In genomic region chr11:35208795-35209194, GRCh38 we compare ENCODE assay signal across 18 cellular contexts.
"Had no signal": no experiment of that assay in that cellular context is flagged by ENCODE, and none has a peak within 500 bp of the region (broad histone marks: within the 10 kb centered on the region; RNA-seq: fewer than 3 reads in every experiment).

No MANE protein-coding gene starts in this region.

- H3K27me3 ChIP-seq: brain microvascular endothelial cell, colonic mucosa, gastrocnemius medialis, left lung, right atrium auricular region, thyroid gland had no signal

- H3K9me3 ChIP-seq: colonic mucosa, gastrocnemius medialis, left lung, prostate gland, thyroid gland had no signal

- H3K4me3 ChIP-seq: colonic mucosa, gastrocnemius medialis, left lung, prostate gland, right atrium auricular region, thyroid gland had no signal

- H3K36me3 ChIP-seq: colonic mucosa, prostate gland, WERI-Rb-1 had no signal

- H3K4me1 ChIP-seq: colonic mucosa, gastrocnemius medialis, prostate gland, right atrium auricular region, thyroid gland had no signal

- ATAC-seq: gastrocnemius medialis, left lung had no signal

- DNase-seq: activated CD4-positive, alpha-beta T cell treated with anti-CD3 and anti-CD28 coated beads for 1 hour; activated naive CD4-positive, alpha-beta T cell treated with anti-CD3 and anti-CD28 coated beads, Interleukin-2, amount 50 U/mL, for 16 hours; anterior cingulate cortex; brain microvascular endothelial cell; central memory CD4-positive, alpha-beta T cell; colonic mucosa; gastrocnemius medialis; head of caudate nucleus; left lung; midbrain; stimulated activated CD4-positive, alpha-beta T cell treated with anti-CD3 and anti-CD28 coated beads, Interleukin-12 subunit alpha, Interleukin-12 subunit beta, amount 100 ng/mL, for 4 hours; stimulated activated CD4-positive, alpha-beta T cell treated with anti-CD3 and anti-CD28 coated beads, Interleukin-2, amount 100 ng/mL, for 24 hours; stimulated activated naive CD4-positive, alpha-beta T cell treated with Interleukin-2 at 50 U/mL for 16 hours; SW 1271; thyroid gland; WERI-Rb-1 had no signal

- H3K27ac ChIP-seq: brain microvascular endothelial cell, colonic mucosa, gastrocnemius medialis, prostate gland, right atrium auricular region, thyroid gland, WERI-Rb-1 had no signal
